1 cellular context compared by ENCODE assay signal in the genomic region with DNA sequence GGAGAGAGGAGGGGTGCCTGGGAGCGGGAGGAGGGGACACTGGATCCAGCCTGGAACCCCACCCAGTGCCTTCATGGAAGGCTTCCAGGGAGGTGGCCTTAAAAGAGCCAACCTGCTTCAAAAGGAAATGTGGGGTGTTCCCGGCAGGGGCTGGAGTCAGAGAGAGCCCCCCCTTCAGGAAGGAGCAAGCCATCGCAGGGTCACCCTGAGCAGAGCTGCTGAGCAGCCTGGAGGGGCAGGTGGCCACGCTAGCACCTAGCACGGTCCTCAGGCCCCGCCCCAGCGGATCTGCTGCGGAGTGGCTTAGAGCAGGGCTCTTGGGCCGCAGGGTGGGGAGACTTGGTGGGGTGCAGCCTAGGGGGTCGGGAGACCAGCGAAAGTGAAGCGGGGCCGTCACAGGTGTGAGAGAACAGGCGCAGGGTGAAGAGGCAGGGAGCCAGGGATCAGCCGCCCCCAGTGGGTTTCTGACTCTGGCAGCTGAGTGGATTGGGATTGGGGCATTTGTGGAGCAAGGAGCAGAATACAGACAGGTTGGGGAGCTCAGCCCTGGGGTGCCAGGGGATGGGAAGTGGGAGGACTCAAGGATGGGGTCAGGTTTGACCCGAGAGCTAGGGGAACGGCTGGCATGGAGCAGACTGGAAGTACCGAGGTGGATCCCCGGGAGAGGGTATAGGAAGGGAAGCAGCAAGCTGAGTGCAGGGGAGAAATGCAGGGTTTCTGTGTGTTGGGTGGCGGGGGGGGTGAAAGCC.
A peak's percentile ranks its signal among the peaks of the same experiment; 100 is the strongest.
TF ChIP-seq lines count a peak whose summit lies in the region.

No MANE protein-coding gene starts in this region.

TF ChIP-seq in K562, 482 proteins besides CTCF, POLR2A, EP300 and RAD21 (continued from another document):
- TF ChIP-seq JUND (IDR thresholded peaks at IDR 0.05; ENCODE audit: borderline replicate concordance, low read depth, low read length) (peak; percentile 59), JUND (tag; IDR thresholded peaks at IDR 0.05; ENCODE audit: borderline replicate concordance, low read depth, low read length) (no peak; the same call in 1 of the 3 replicates), SRF (CRISPR knock-in tag; IDR thresholded peaks at IDR 0.05) (peak in 1 of 2 experiments; percentile 92; a peak in 2 of 4 replicates), CXXC5 (CRISPR knock-in tag; IDR thresholded peaks at IDR 0.05) (peak; percentile 42; the same call in 1 of the 2 replicates), ZBTB7A (IDR thresholded peaks at IDR 0.05; ENCODE audit: borderline replicate concordance, control insufficient read depth, low read depth, low read length) (peak; percentile 89), BHLHE40 (IDR thresholded peaks at IDR 0.05; ENCODE audit: low read length) (peak; percentile 55), KDM5B (IDR thresholded peaks at IDR 0.05; ENCODE audit: insufficient replicate concordance, low read depth, low read length) (peak; percentile 25), PRMT5 (CRISPR knock-in tag; IDR thresholded peaks at IDR 0.05) (0 out of 2 replicates have a peak, but pooled peaks have one; percentile 13), KLF1 (tag; IDR thresholded peaks at IDR 0.05) (peak; percentile 46; the same call in 1 of the 2 replicates)
- TF ChIP-seq, protein P1, sequence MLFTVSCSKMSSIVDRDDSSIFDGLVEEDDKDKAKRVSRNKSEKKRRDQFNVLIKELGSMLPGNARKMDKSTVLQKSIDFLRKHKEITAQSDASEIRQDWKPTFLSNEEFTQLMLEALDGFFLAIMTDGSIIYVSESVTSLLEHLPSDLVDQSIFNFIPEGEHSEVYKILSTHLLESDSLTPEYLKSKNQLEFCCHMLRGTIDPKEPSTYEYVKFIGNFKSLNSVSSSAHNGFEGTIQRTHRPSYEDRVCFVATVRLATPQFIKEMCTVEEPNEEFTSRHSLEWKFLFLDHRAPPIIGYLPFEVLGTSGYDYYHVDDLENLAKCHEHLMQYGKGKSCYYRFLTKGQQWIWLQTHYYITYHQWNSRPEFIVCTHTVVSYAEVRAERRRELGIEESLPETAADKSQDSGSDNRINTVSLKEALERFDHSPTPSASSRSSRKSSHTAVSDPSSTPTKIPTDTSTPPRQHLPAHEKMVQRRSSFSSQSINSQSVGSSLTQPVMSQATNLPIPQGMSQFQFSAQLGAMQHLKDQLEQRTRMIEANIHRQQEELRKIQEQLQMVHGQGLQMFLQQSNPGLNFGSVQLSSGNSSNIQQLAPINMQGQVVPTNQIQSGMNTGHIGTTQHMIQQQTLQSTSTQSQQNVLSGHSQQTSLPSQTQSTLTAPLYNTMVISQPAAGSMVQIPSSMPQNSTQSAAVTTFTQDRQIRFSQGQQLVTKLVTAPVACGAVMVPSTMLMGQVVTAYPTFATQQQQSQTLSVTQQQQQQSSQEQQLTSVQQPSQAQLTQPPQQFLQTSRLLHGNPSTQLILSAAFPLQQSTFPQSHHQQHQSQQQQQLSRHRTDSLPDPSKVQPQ (CRISPR knock-in tag; IDR thresholded peaks at IDR 0.05; ENCODE audit: borderline replicate concordance), result no peak
- TF ChIP-seq, protein P2, sequence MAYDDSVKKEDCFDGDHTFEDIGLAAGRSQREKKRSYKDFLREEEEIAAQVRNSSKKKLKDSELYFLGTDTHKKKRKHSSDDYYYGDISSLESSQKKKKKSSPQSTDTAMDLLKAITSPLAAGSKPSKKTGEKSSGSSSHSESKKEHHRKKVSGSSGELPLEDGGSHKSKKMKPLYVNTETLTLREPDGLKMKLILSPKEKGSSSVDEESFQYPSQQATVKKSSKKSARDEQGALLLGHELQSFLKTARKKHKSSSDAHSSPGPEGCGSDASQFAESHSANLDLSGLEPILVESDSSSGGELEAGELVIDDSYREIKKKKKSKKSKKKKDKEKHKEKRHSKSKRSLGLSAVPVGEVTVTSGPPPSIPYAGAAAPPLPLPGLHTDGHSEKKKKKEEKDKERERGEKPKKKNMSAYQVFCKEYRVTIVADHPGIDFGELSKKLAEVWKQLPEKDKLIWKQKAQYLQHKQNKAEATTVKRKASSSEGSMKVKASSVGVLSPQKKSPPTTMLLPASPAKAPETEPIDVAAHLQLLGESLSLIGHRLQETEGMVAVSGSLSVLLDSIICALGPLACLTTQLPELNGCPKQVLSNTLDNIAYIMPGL (CRISPR knock-in tag; IDR thresholded peaks at IDR 0.05), result peak; percentile 21; the same call in 1 of the 2 replicates
- TF ChIP-seq, protein P3, sequence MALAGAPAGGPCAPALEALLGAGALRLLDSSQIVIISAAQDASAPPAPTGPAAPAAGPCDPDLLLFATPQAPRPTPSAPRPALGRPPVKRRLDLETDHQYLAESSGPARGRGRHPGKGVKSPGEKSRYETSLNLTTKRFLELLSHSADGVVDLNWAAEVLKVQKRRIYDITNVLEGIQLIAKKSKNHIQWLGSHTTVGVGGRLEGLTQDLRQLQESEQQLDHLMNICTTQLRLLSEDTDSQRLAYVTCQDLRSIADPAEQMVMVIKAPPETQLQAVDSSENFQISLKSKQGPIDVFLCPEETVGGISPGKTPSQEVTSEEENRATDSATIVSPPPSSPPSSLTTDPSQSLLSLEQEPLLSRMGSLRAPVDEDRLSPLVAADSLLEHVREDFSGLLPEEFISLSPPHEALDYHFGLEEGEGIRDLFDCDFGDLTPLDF (CRISPR knock-in tag; IDR thresholded peaks at IDR 0.05), result peak; percentile 39; the same call in 1 of the 2 replicates
